ENCODE assay signal across 23 cellular contexts in the genomic region with DNA sequence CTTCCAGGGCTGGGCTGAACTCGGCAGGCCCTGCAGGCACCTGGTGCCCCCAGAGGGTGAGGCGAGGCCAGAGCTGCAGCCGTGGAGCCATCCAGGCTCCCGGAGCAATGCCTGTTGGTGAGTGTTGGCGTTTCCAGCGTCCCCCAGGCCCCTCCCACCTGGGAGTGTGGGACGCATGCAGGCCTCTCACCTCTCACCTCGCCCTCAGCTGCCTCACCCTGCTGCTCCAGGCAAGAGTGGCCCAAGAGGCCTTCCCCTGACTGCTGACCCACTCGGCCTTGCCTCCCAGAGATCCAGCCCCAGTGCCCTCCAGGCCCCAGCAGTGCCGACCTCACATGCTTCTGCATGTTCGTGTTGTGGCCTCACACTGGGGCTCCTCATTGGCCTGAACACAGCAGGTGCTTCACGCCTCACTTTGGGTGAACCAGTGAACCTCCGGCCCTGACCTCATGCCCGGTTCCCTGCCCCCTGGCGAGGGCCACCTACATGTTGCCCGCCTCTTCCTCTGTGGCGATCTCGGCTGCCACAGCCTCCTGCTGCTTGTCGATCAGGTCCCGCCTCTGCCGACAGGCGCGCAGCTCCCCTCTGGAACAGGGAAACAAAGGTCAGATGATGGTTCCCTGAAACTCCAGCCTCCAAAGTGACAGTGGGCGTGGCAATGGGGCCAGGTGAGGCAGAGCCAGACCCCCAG. TPM values are rescaled to one million over a fixed set of nuclear protein-coding genes. Genes with fewer than 3 reads are reported as not detected.
"Had no signal": no experiment of that assay in that cellular context is flagged by ENCODE, and none has a peak within 500 bp of the region (broad histone marks: within the 10 kb centered on the region; RNA-seq: fewer than 3 reads in every experiment).

No MANE protein-coding gene starts in this region.

- H3K36me3 ChIP-seq: esophagus squamous epithelium, pancreas, spleen, tibial artery, upper lobe of right lung, vagina had no signal

- H3K36me3 Mint-ChIP-seq: naive B cell; stimulated activated memory B cell treated with anti-CD40 and anti-IgM and Interleukin-4, amounts not matched to agents 10 μg/mL and 1 μg/mL and 100 μg/mL, for 72 hours had no signal

- H3K9me3 Mint-ChIP-seq: effector memory CD8-positive, alpha-beta T cell; naive B cell; nephron; stimulated activated memory B cell treated with anti-CD40 and anti-IgM and Interleukin-4, amounts not matched to agents 10 μg/mL and 1 μg/mL and 100 μg/mL, for 72 hours; stimulated activated naive CD8-positive, alpha-beta T cell treated with anti-CD3 and anti-CD28 coated beads, Interleukin-15, Interleukin-2, amounts not matched to agents 100 ng/mL and 50 ng/mL, for 24 hours had no signal

- H3K27me3 ChIP-seq: upper lobe of right lung, vagina had no signal

- H3K4me3 ChIP-seq: esophagus squamous epithelium, lung, pancreas, psoas muscle, spleen, tibial artery, upper lobe of right lung, vagina had no signal

- H3K9me3 ChIP-seq: esophagus squamous epithelium, pancreas, psoas muscle, spleen, tibial artery, upper lobe of right lung, vagina had no signal

- ATAC-seq: effector memory CD8-positive, alpha-beta T cell; foreskin keratinocyte; left colon; left ventricle myocardium superior; pancreas; psoas muscle; sciatic nerve; stimulated activated memory B cell treated with anti-CD40 and anti-IgM and Interleukin-4, amounts not matched to agents 10 μg/mL and 1 μg/mL and 100 μg/mL, for 72 hours; upper lobe of right lung had no signal

- DNase-seq: effector memory CD8-positive, alpha-beta T cell; esophagus squamous epithelium; foreskin keratinocyte; left colon; left ventricle myocardium superior; mesenchymal stem cell; naive B cell; psoas muscle; spleen; stimulated activated CD4-positive, alpha-beta T cell treated with anti-CD3 and anti-CD28 coated beads, Interleukin-15, amount 100 ng/mL, for 24 hours; stimulated activated CD4-positive, alpha-beta T cell treated with anti-CD3 and anti-CD28 coated beads, Interleukin-1b, Interleukin-23, amount 100 ng/mL, for 48 hours; stimulated activated CD4-positive, alpha-beta T cell treated with anti-CD3 and anti-CD28 coated beads, Interleukin-4, amount 100 ng/mL, for 24 hours; tibial artery; upper lobe of right lung had no signal

- H3K4me1 Mint-ChIP-seq: naive B cell; stimulated activated memory B cell treated with anti-CD40 and anti-IgM and Interleukin-4, amounts not matched to agents 10 μg/mL and 1 μg/mL and 100 μg/mL, for 72 hours had no signal

- H3K4me3 Mint-ChIP-seq: effector memory CD8-positive, alpha-beta T cell; naive B cell; nephron; stimulated activated memory B cell treated with anti-CD40 and anti-IgM and Interleukin-4, amounts not matched to agents 10 μg/mL and 1 μg/mL and 100 μg/mL, for 72 hours; stimulated activated naive CD8-positive, alpha-beta T cell treated with anti-CD3 and anti-CD28 coated beads, Interleukin-15, Interleukin-2, amounts not matched to agents 100 ng/mL and 50 ng/mL, for 24 hours had no signal

- H3K27ac ChIP-seq: esophagus squamous epithelium, foreskin keratinocyte, pancreas, psoas muscle, spleen, tibial artery, upper lobe of right lung, vagina had no signal

- H3K4me1 ChIP-seq: foreskin keratinocyte, pancreas, psoas muscle, upper lobe of right lung had no signal

- FAIRE-seq: pancreas had no signal

- H3K27ac Mint-ChIP-seq: effector memory CD8-positive, alpha-beta T cell; naive B cell; nephron; stimulated activated memory B cell treated with anti-CD40 and anti-IgM and Interleukin-4, amounts not matched to agents 10 μg/mL and 1 μg/mL and 100 μg/mL, for 72 hours; stimulated activated naive CD8-positive, alpha-beta T cell treated with anti-CD3 and anti-CD28 coated beads, Interleukin-15, Interleukin-2, amounts not matched to agents 100 ng/mL and 50 ng/mL, for 24 hours had no signal

RNA-seq across cellular contexts. Expression of a gene that starts 17.0 kb away (rescaled TPM):
- total RNA-seq: epithelial cell of proximal tubule, esophagus squamous epithelium, kidney epithelial cell, left colon, left ventricle myocardium superior, pancreas, psoas muscle, vagina had no signal

RNA-seq across cellular contexts. Expression of a gene that starts 32.5 kb away (rescaled TPM):
- total RNA-seq: epithelial cell of proximal tubule, foreskin keratinocyte, kidney epithelial cell, left colon, sciatic nerve, vagina had no signal
- polyA plus RNA-seq: foreskin keratinocyte had no signal
